26 cellular contexts compared by ENCODE assay signal in genomic region chr5:164563370-164563769, GRCh38.
"Had no signal": no experiment of that assay in that cellular context is flagged by ENCODE, and none has a peak within 500 bp of the region (broad histone marks: within the 10 kb centered on the region; RNA-seq: fewer than 3 reads in every experiment).

No MANE protein-coding gene starts in this region.

- H3K36me3 Mint-ChIP-seq: activated naive CD4-positive, alpha-beta T cell treated with anti-CD3 and anti-CD28 coated beads, Interleukin-2, amount 10 ng/mL, durations not matched to agents 7 days and 5 days; activated naive CD4-positive, alpha-beta T cell treated with anti-CD3 and anti-CD28 coated beads, Interleukin-2, amount 50 U/mL, for 72 hours; activated naive CD8-positive, alpha-beta T cell treated with anti-CD3 and anti-CD28 coated beads, Interleukin-2, amount 10 ng/mL, durations not matched to agents 7 days and 5 days; brain had no signal

- DNase-seq: activated B cell treated with CpG ODN at 0.5 μM for 24 hours; activated CD4-positive, alpha-beta T cell treated with anti-CD3 and anti-CD28 coated beads for 48 hours; activated CD4-positive, alpha-beta T cell treated with anti-CD3 and anti-CD28 coated beads, Interleukin-2, amount 50 U/mL, for 1 hour; activated CD4-positive, alpha-beta T cell treated with anti-CD3 and anti-CD28 coated beads, Interleukin-2, amount 50 U/mL, for 48 hours; activated CD8-positive, alpha-beta memory T cell treated with anti-CD3 and anti-CD28 coated beads, Interleukin-2, amount 50 U/mL, for 48 hours; activated gamma-delta T cell; activated naive CD4-positive, alpha-beta T cell; activated naive CD4-positive, alpha-beta T cell treated with anti-CD3 and anti-CD28 coated beads, Interleukin-2, amount 10 ng/mL, durations not matched to agents 7 days and 5 days; activated naive CD8-positive, alpha-beta T cell treated with anti-CD3 and anti-CD28 coated beads, Interleukin-2, amount 10 ng/mL, durations not matched to agents 7 days and 5 days; activated T-cell treated with anti-CD3 and anti-CD28 coated beads for 4 hours; activated T-cell treated with anti-CD3 and anti-CD28 coated beads, Interleukin-2, amount 50 U/mL, for 24 hours; activated T-cell treated with anti-CD3 and anti-CD28 coated beads, Interleukin-2, amount 50 U/mL, for 72 hours; central memory CD4-positive, alpha-beta T cell; cerebellar nuclear complex; colonic mucosa; effector CD8-positive, alpha-beta T cell; esophagus squamous epithelium; foreskin melanocyte; heart right ventricle; T1000; WERI-Rb-1 had no signal

- H3K4me1 Mint-ChIP-seq: activated B cell treated with CpG ODN at 0.5 μM for 24 hours; activated naive CD4-positive, alpha-beta T cell treated with anti-CD3 and anti-CD28 coated beads, Interleukin-2, amount 10 ng/mL, durations not matched to agents 7 days and 5 days; activated naive CD8-positive, alpha-beta T cell treated with anti-CD3 and anti-CD28 coated beads, Interleukin-2, amount 10 ng/mL, durations not matched to agents 7 days and 5 days had no signal

- ATAC-seq: activated CD4-positive, CD25-positive, alpha-beta regulatory T cell treated with anti-CD3 and anti-CD28 coated beads, Interleukin-2, amount 50 U/mL, for 24 hours; activated naive CD4-positive, alpha-beta T cell treated with anti-CD3 and anti-CD28 coated beads, Interleukin-2, amount 50 U/mL, for 72 hours; activated T-cell treated with anti-CD3 and anti-CD28 coated beads, Interleukin-2, amount 50 U/mL, for 72 hours; gastroesophageal sphincter; heart right ventricle had no signal

- H3K27me3 Mint-ChIP-seq: activated B cell treated with CpG ODN at 0.5 μM for 24 hours; activated naive CD4-positive, alpha-beta T cell treated with anti-CD3 and anti-CD28 coated beads, Interleukin-2, amount 10 ng/mL, durations not matched to agents 7 days and 5 days; activated naive CD8-positive, alpha-beta T cell treated with anti-CD3 and anti-CD28 coated beads, Interleukin-2, amount 10 ng/mL, durations not matched to agents 7 days and 5 days; activated T-cell treated with anti-CD3 and anti-CD28 coated beads, Interleukin-2, amount 50 U/mL, for 24 hours; brain had no signal

- H3K27ac Mint-ChIP-seq: activated B cell treated with CpG ODN at 0.5 μM for 24 hours; activated naive CD4-positive, alpha-beta T cell treated with anti-CD3 and anti-CD28 coated beads, Interleukin-2, amount 10 ng/mL, durations not matched to agents 7 days and 5 days; activated naive CD4-positive, alpha-beta T cell treated with anti-CD3 and anti-CD28 coated beads, Interleukin-2, amount 50 U/mL, for 72 hours; activated naive CD8-positive, alpha-beta T cell treated with anti-CD3 and anti-CD28 coated beads, Interleukin-2, amount 10 ng/mL, durations not matched to agents 7 days and 5 days; activated T-cell treated with anti-CD3 and anti-CD28 coated beads, Interleukin-2, amount 50 U/mL, for 24 hours; activated T-cell treated with anti-CD3 and anti-CD28 coated beads, Interleukin-2, amount 50 U/mL, for 72 hours; brain; T-helper 2 cell treated with Interferon-gamma antibody and Interleukin-4, amounts not matched to agents 5 μg/mL and 100 μg/mL, for 36 hours had no signal

- H3K4me3 Mint-ChIP-seq: activated B cell treated with CpG ODN at 0.5 μM for 24 hours; activated naive CD4-positive, alpha-beta T cell treated with anti-CD3 and anti-CD28 coated beads, Interleukin-2, amount 10 ng/mL, durations not matched to agents 7 days and 5 days; activated naive CD8-positive, alpha-beta T cell treated with anti-CD3 and anti-CD28 coated beads, Interleukin-2, amount 10 ng/mL, durations not matched to agents 7 days and 5 days; activated T-cell treated with anti-CD3 and anti-CD28 coated beads, Interleukin-2, amount 50 U/mL, for 24 hours; activated T-cell treated with anti-CD3 and anti-CD28 coated beads, Interleukin-2, amount 50 U/mL, for 72 hours; brain; T-helper 2 cell treated with Interferon-gamma antibody and Interleukin-4, amounts not matched to agents 5 μg/mL and 100 μg/mL, for 36 hours had no signal

- H3K9me3 Mint-ChIP-seq: activated B cell treated with CpG ODN at 0.5 μM for 24 hours; activated naive CD4-positive, alpha-beta T cell treated with anti-CD3 and anti-CD28 coated beads, Interleukin-2, amount 10 ng/mL, durations not matched to agents 7 days and 5 days; activated naive CD8-positive, alpha-beta T cell treated with anti-CD3 and anti-CD28 coated beads, Interleukin-2, amount 10 ng/mL, durations not matched to agents 7 days and 5 days; brain; T-helper 2 cell treated with Interferon-gamma antibody and Interleukin-4, amounts not matched to agents 5 μg/mL and 100 μg/mL, for 36 hours had no signal
